ENCODE assay signal across 8 cellular contexts in the genomic region with DNA sequence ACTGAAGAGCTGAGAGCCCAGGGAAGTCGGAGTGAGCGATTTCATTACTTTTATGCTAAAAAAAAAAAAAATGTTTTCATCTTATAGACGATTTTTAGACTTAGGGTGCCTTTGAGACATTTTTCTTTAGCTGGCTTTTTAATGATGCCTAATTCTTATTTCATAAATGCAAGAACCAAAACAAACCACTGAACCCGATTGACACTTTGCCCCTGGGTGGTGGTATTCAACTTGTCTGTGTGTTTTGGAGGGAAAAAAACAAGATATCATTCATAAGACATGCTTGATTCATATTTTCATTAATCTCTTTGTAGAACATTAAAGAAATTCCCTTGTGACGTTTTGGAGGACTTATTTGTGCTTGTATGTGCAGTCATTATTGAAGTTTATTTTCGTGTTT.
DNase-seq lines count a peak whose midpoint lies in the region; ATAC-seq and TF ChIP-seq lines count a peak whose summit lies in the region.

No MANE protein-coding gene starts in this region.

- H3K4me3 ChIP-seq in AG10803 (ENCODE audit: low read length) (peak overlapping the region; percentile 83), Loucy (ENCODE audit: low read length, poor library complexity, severe bottlenecking) (peak overlapping the region; percentile 75)
- peak overlapping the region; percentile 86 for H3K4me3 ChIP-seq in effector memory CD4-positive, alpha-beta T cell (ENCODE audit: insufficient read depth, low read depth, low read length, poor library complexity, severe bottlenecking)

- TF ChIP-seq CTCF in AG10803 (conservative IDR thresholded peaks at IDR 0.05; ENCODE audit: low read length) (no peak), Loucy (conservative IDR thresholded peaks at IDR 0.05; ENCODE audit: low read length) (no peak), nephron (IDR thresholded peaks at IDR 0.05; ENCODE audit: unreplicated experiment in 3 of 3) (no peak)

- peaks cover 68% of the 10 kb centered on the region for H4K20me1 ChIP-seq in Loucy (ENCODE audit: insufficient read depth, low read length, poor library complexity, severe bottlenecking)

- peak overlapping the region; percentile 73 to 95 (median 92) for H3K27ac Mint-ChIP-seq in nephron

- H3K79me2 ChIP-seq in Loucy (ENCODE audit: insufficient read depth, low read length), result peaks cover 65% of the 10 kb centered on the region

- peaks cover 5% of the 10 kb centered on the region for H3K27me3 Mint-ChIP-seq in nephron (ENCODE audit: low read depth)

- peaks cover 48% of the 10 kb centered on the region for H3K4me1 Mint-ChIP-seq in nephron

- peak overlapping the region; percentile 73 for H3K9ac ChIP-seq in Loucy (ENCODE audit: low read depth, low read length, poor library complexity, severe bottlenecking)

- no peak for ATAC-seq in GM18517 (IDR thresholded peaks at IDR 0.05; ENCODE audit: unreplicated experiment)
- no peak for ATAC-seq in GM21619 (IDR thresholded peaks at IDR 0.05; ENCODE audit: unreplicated experiment)
- no peak for ATAC-seq in GM18498 (IDR thresholded peaks at IDR 0.05; ENCODE audit: unreplicated experiment)

- H3K4me1 ChIP-seq in Loucy (ENCODE audit: insufficient read depth, low read length, poor library complexity, severe bottlenecking), result peaks cover 56% of the 10 kb centered on the region
- peaks cover 19% of the 10 kb centered on the region for H3K4me1 ChIP-seq in effector memory CD4-positive, alpha-beta T cell (ENCODE audit: control insufficient read depth, insufficient read depth, low read length, poor library complexity, severe bottlenecking)

- no peak for DNase-seq in AG10803 (ENCODE audit: low read depth)
- DNase-seq in effector memory CD4-positive, alpha-beta T cell, result no peak
- DNase-seq in activated gamma-delta T cell (lab: John Stamatoyannopoulos, UW), result no peak

- no peaks in the 10 kb centered on the region for H3K9me3 ChIP-seq in Loucy (ENCODE audit: insufficient read depth, low read depth, low read length)
- no peaks in the 10 kb centered on the region for H3K9me3 ChIP-seq in effector memory CD4-positive, alpha-beta T cell (ENCODE audit: control insufficient read depth, low read length)

- no peaks in the 10 kb centered on the region for H3K9me2 ChIP-seq in Loucy (replicated peaks; ENCODE audit: low read depth, low read length)

- H3K9me3 Mint-ChIP-seq in nephron, result no peaks in the 10 kb centered on the region

- peaks cover 23% of the 10 kb centered on the region for H3K36me3 Mint-ChIP-seq in nephron (ENCODE audit: low read depth)

- H3K4me2 ChIP-seq in Loucy (ENCODE audit: low read depth, low read length, poor library complexity, severe bottlenecking), result peak overlapping the region; percentile 89

- no peaks in the 10 kb centered on the region for H3K36me3 ChIP-seq in Loucy (ENCODE audit: insufficient read depth, low read length)
- no peaks in the 10 kb centered on the region for H3K36me3 ChIP-seq in effector memory CD4-positive, alpha-beta T cell (ENCODE audit: control insufficient read depth, insufficient read depth, low read length)

- no peaks in the 10 kb centered on the region for H3K27me3 ChIP-seq in Loucy (ENCODE audit: insufficient read depth, low read length, poor library complexity, severe bottlenecking)
- H3K27me3 ChIP-seq in effector memory CD4-positive, alpha-beta T cell (replicated peaks; ENCODE audit: control insufficient read depth, insufficient read depth, low read length, poor library complexity, severe bottlenecking), result peaks cover 3% of the 10 kb centered on the region

- peak overlapping the region; percentile 81 for H3K27ac ChIP-seq in effector memory CD4-positive, alpha-beta T cell (ENCODE audit: insufficient read depth, low read length, poor library complexity, severe bottlenecking)

- peak overlapping the region; percentile 93 to 96 (median 95) for H3K4me3 Mint-ChIP-seq in nephron

- H2AFZ ChIP-seq in Loucy (ENCODE audit: low read length), result no peak overlapping the region

- H3F3A ChIP-seq in Loucy (ENCODE audit: low read depth), result peaks cover 4% of the 10 kb centered on the region
